Comparison of ENCODE assay signal across 15 cellular contexts in genomic region chr17:64083093-64083492, GRCh38. TPM values are rescaled to one million over a fixed set of nuclear protein-coding genes. Genes with fewer than 3 reads are reported as not detected.
DNase-seq lines count a peak whose midpoint lies in the region; ATAC-seq and TF ChIP-seq lines count a peak whose summit lies in the region.
"Had no signal": no experiment of that assay in that cellular context is flagged by ENCODE, and none has a peak within 500 bp of the region (broad histone marks: within the 10 kb centered on the region; RNA-seq: fewer than 3 reads in every experiment).

No MANE protein-coding gene starts in this region.

- intact Hi-C loops in upper lobe of right lung (cut with DNase I) = no loop called here

- peaks cover 8% of the 10 kb centered on the region for H3K36me3 Mint-ChIP-seq in activated CD8-positive, alpha-beta memory T cell treated with anti-CD3 and anti-CD28 coated beads, Interleukin-2, amount 10 ng/mL, durations not matched to agents 7 days and 5 days
- H3K36me3 Mint-ChIP-seq: activated naive CD4-positive, alpha-beta T cell treated with anti-CD3 and anti-CD28 coated beads, Interleukin-2, amount 50 U/mL, for 72 hours; neural progenitor cell had no signal

- 84% methylated on average over 3 of the region's 3 CpGs for WGBS in liver

- H3K9me3 Mint-ChIP-seq in activated CD8-positive, alpha-beta memory T cell treated with anti-CD3 and anti-CD28 coated beads, Interleukin-2, amount 10 ng/mL, durations not matched to agents 7 days and 5 days (ENCODE audit: low read depth) = no peaks in the 10 kb centered on the region
- H3K9me3 Mint-ChIP-seq: activated naive CD4-positive, alpha-beta T cell treated with anti-CD3 and anti-CD28 coated beads, Interleukin-2, amount 50 U/mL, for 72 hours; neural progenitor cell had no signal

- no peak for DNase-seq in activated CD8-positive, alpha-beta memory T cell treated with anti-CD3 and anti-CD28 coated beads, Interleukin-2, amount 10 ng/mL, durations not matched to agents 7 days and 5 days
- no peak for DNase-seq in activated CD8-positive, alpha-beta memory T cell treated with anti-CD3 and anti-CD28 coated beads, Interleukin-2, amount 50 U/mL, for 4 hours
- DNase-seq in upper lobe of right lung (no peak), NCI-H82 treated with DMSO at 0.1 percent for 48 hours (lab: John Stamatoyannopoulos, UW; ENCODE audit: unreplicated experiment) (no peak), COR-L47 (lab: John Stamatoyannopoulos, UW) (no peak)
- DNase-seq: DMS79 treated with DMSO at 0.1 percent for 48 hours, hypothalamus, left ventricle myocardium inferior had no signal

- H3K27me3 Mint-ChIP-seq in activated CD8-positive, alpha-beta memory T cell treated with anti-CD3 and anti-CD28 coated beads, Interleukin-2, amount 10 ng/mL, durations not matched to agents 7 days and 5 days = no peaks in the 10 kb centered on the region

- H3K36me3 ChIP-seq in liver (ENCODE audit: control insufficient read depth in 4 of 4, insufficient read depth in 3 of 4, low read depth in 1 of 4, low read length in 3 of 4) = peaks cover 0 to 12% (median 3%) of the 10 kb centered on the region in 4 donors
- H3K36me3 ChIP-seq in upper lobe of right lung = peaks cover 19% of the 10 kb centered on the region
- H3K36me3 ChIP-seq: neural progenitor cell, thoracic aorta had no signal

- TF ChIP-seq RAD21 in liver (IDR thresholded peaks at IDR 0.05) = no peak

- H3K4me3 Mint-ChIP-seq in activated CD8-positive, alpha-beta memory T cell treated with anti-CD3 and anti-CD28 coated beads, Interleukin-2, amount 10 ng/mL, durations not matched to agents 7 days and 5 days = no peak overlapping the region
- H3K4me3 Mint-ChIP-seq: neural progenitor cell had no signal

- CTCF ChIA-PET in activated CD8-positive, alpha-beta memory T cell treated with anti-CD3 and anti-CD28 coated beads, Interleukin-2, amount 10 ng/mL, durations not matched to agents 7 days and 5 days (lab: Charles Lee) = interaction anchor here (1.3 to 3.5 kb wide), 6 partner anchors 10 to 58 kb away, joined by 3 to 20 read pairs (median 4); no protein-coding TSS in a partner anchor

- H3K9me3 ChIP-seq in liver (ENCODE audit: control insufficient read depth in 4 of 4, low read length in 3 of 4) (no peaks in the 10 kb centered on the region), upper lobe of right lung (no peaks in the 10 kb centered on the region)
- H3K9me3 ChIP-seq: esophagus muscularis mucosa, left ventricle myocardium inferior, thoracic aorta had no signal

- peak overlapping the region in 1 of 2 donors; percentile 34 for H3K9ac ChIP-seq in liver (ENCODE audit: low read depth in 1 of 2, low read length in 2 of 2)
- H3K9ac ChIP-seq: neural progenitor cell had no signal

- TF ChIP-seq CTCF in VCaP (conservative IDR thresholded peaks at IDR 0.05) = no peak
- TF ChIP-seq CTCF in liver (IDR thresholded peaks at IDR 0.05; ENCODE audit: low read depth, low read length, missing input control) = no peak
- TF ChIP-seq CTCF in upper lobe of right lung (IDR thresholded peaks at IDR 0.05) = no peak

- H3K27ac Mint-ChIP-seq in activated CD8-positive, alpha-beta memory T cell treated with anti-CD3 and anti-CD28 coated beads, Interleukin-2, amount 10 ng/mL, durations not matched to agents 7 days and 5 days = peak overlapping the region; percentile 83
- H3K27ac Mint-ChIP-seq: neural progenitor cell had no signal

- H3K4me3 ChIP-seq in liver (ENCODE audit: low read depth in 1 of 3, low read length in 3 of 3) = no peak overlapping the region
- H3K4me3 ChIP-seq in upper lobe of right lung = no peak overlapping the region
- H3K4me3 ChIP-seq: esophagus muscularis mucosa, left ventricle myocardium inferior, neural progenitor cell, thoracic aorta had no signal

- H3K27ac ChIP-seq in VCaP = peak overlapping the region; percentile 97
- H3K27ac ChIP-seq in liver (ENCODE audit: low read depth in 1 of 2, low read length in 2 of 2) = peak overlapping the region; percentile 87 to 93
- H3K27ac ChIP-seq in upper lobe of right lung = peak overlapping the region; percentile 48
- H3K27ac ChIP-seq: esophagus muscularis mucosa, left ventricle myocardium inferior, neural progenitor cell, thoracic aorta had no signal

- ATAC-seq in activated CD8-positive, alpha-beta memory T cell treated with anti-CD3 and anti-CD28 coated beads, Interleukin-2, amount 10 ng/mL, durations not matched to agents 7 days and 5 days = no peak
- ATAC-seq in upper lobe of right lung (no peak), HG03108 (IDR thresholded peaks at IDR 0.05; ENCODE audit: unreplicated experiment) (no peak)

- H3K4me1 ChIP-seq in liver (ENCODE audit: control insufficient read depth in 4 of 4, insufficient read depth in 4 of 4, low read length in 3 of 4) (peaks cover 16 to 50% (median 27%) of the 10 kb centered on the region in 4 donors), upper lobe of right lung (peaks cover 59% of the 10 kb centered on the region)

- no peaks in the 10 kb centered on the region for H3K27me3 ChIP-seq in liver (ENCODE audit: control insufficient read depth in 4 of 4, insufficient read depth in 4 of 4, low read length in 3 of 4)
- H3K27me3 ChIP-seq in upper lobe of right lung = no peaks in the 10 kb centered on the region
- H3K27me3 ChIP-seq: esophagus muscularis mucosa, neural progenitor cell had no signal

- peaks cover 15% of the 10 kb centered on the region for H3K4me1 Mint-ChIP-seq in activated CD8-positive, alpha-beta memory T cell treated with anti-CD3 and anti-CD28 coated beads, Interleukin-2, amount 10 ng/mL, durations not matched to agents 7 days and 5 days

TF ChIP-seq in liver, 16 proteins besides CTCF, POLR2A, EP300 and RAD21:
- no peak for TF ChIP-seq SP1 (IDR thresholded peaks at IDR 0.05)
- TF ChIP-seq TAF1 (conservative IDR thresholded peaks at IDR 0.05) = no peak
- no peak for TF ChIP-seq GABPA (IDR thresholded peaks at IDR 0.05 in 1 of 2, conservative IDR thresholded peaks at IDR 0.05 in 1 of 2)
- TF ChIP-seq YY1 (IDR thresholded peaks at IDR 0.05) = no peak
- TF ChIP-seq REST (IDR thresholded peaks at IDR 0.05) = no peak
- TF ChIP-seq RXRA (IDR thresholded peaks at IDR 0.05) = no peak
- no peak for TF ChIP-seq HNF4A (conservative IDR thresholded peaks at IDR 0.05)
- TF ChIP-seq NR2F2 (IDR thresholded peaks at IDR 0.05) = no peak
- no peak for TF ChIP-seq JUND (IDR thresholded peaks at IDR 0.05)
- no peak for TF ChIP-seq FOXA2 (IDR thresholded peaks at IDR 0.05)
- no peak for TF ChIP-seq MAX (IDR thresholded peaks at IDR 0.05)
- TF ChIP-seq HNF4G (IDR thresholded peaks at IDR 0.05) = no peak
- no peak for TF ChIP-seq ZBTB33 (IDR thresholded peaks at IDR 0.05)
- TF ChIP-seq ATF3 (IDR thresholded peaks at IDR 0.05) = no peak
- no peak for TF ChIP-seq FOXA1 (IDR thresholded peaks at IDR 0.05)
- no peak for TF ChIP-seq EGR1 (IDR thresholded peaks at IDR 0.05; ENCODE audit: low read depth in 2 of 2)

RNA-seq across cellular contexts. Expression of gene ERN1, which starts 46.9 kb away (rescaled TPM):
- 10 to 100 TPM; 21.7 to 22.9 TPM for total RNA-seq in activated CD8-positive, alpha-beta memory T cell treated with anti-CD3 and anti-CD28 coated beads, Interleukin-2, amount 10 ng/mL, durations not matched to agents 7 days and 5 days
- total RNA-seq in liver = 10 to 100 TPM in 1 of 2 donors, 1 to 10 TPM in 1; 7.5 to 35.1 TPM
- polyA plus RNA-seq in liver = 10 to 100 TPM in 1 of 2 donors, 1 to 10 TPM in 1; 6.3 to 22.3 TPM
- total RNA-seq in upper lobe of right lung = 52.6 TPM
